Comparison of ENCODE assay signal across 17 cellular contexts in the genomic region with DNA sequence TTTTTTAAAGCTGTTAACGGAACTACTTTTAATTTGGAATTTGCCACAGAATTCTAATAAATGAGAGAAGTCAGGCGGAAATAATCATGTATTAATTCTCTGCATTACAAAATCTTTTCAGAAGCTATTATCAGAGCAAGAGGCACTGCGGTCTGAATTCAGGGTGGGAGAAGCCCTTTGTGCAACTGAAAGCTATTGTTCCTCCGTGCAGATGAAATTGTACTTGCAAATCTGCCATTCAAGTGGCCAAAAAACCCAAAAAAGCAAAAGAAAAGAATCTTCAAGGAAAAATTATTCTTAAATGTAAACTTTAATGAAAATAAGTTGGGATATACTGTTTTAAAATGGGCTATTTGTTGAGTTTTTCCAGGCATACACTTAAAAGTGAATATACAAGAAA.
DNase-seq lines count a peak whose midpoint lies in the region; ATAC-seq and TF ChIP-seq lines count a peak whose summit lies in the region.
"Had no signal": no experiment of that assay in that cellular context is flagged by ENCODE, and none has a peak within 500 bp of the region (broad histone marks: within the 10 kb centered on the region; RNA-seq: fewer than 3 reads in every experiment).

No MANE protein-coding gene starts in this region.

- 29 to 31% methylated on average over 4 of the region's 4 CpGs for whole genome bisulfite sequencing in sigmoid colon, 2 donors

- H3K4me1 Mint-ChIP-seq in T-helper 17 cell (peaks cover 16% of the 10 kb centered on the region), type B pancreatic cell (ENCODE audit: unreplicated experiment) (peaks cover 11% of the 10 kb centered on the region), osteocyte (ENCODE audit: unreplicated experiment) (peaks cover 14% of the 10 kb centered on the region)
- peaks cover 3 to 55% (median 43%) of the 10 kb centered on the region in 7 donors for H3K4me1 Mint-ChIP-seq in naive thymus-derived CD4-positive, alpha-beta T cell

- intact Hi-C loops in naive thymus-derived CD4-positive, alpha-beta T cell (cut with micrococcal nuclease), result loop anchor here (2.0 to 10.0 kb wide), 5 partner anchors 75 to 681 kb away; no protein-coding TSS in a partner anchor
- intact Hi-C loops in sigmoid colon (cut with DNase I), result no loop called here

- H3K9me3 ChIP-seq in T-helper 17 cell (ENCODE audit: control insufficient read depth, low read length, poor library complexity, severe bottlenecking) (no peaks in the 10 kb centered on the region), sigmoid colon (no peaks in the 10 kb centered on the region)
- no peaks in the 10 kb centered on the region for H3K9me3 ChIP-seq in naive thymus-derived CD4-positive, alpha-beta T cell (ENCODE audit: control insufficient read depth in 2 of 3, low read length in 3 of 3)
- H3K9me3 ChIP-seq: BLaER1 had no signal

- CTCF ChIA-PET in naive thymus-derived CD4-positive, alpha-beta T cell (lab: Charles Lee), result no interaction called here

- POLR2A ChIA-PET in naive thymus-derived CD4-positive, alpha-beta T cell (lab: Charles Lee), result no interaction called here

- ATAC-seq in T-helper 17 cell (no peak), SK-N-SH treated with all-trans-retinoic acid at 6 μM for 48 hours (no peak)
- ATAC-seq in naive thymus-derived CD4-positive, alpha-beta T cell, result no peak
- ATAC-seq: HCT116 had no signal

- no peak for TF ChIP-seq EP300 in sigmoid colon (IDR thresholded peaks at IDR 0.05)

- peaks cover 41% of the 10 kb centered on the region for H3K27me3 Mint-ChIP-seq in T-helper 17 cell
- peaks cover 37 to 64% (median 49%) of the 10 kb centered on the region in 5 donors for H3K27me3 Mint-ChIP-seq in naive thymus-derived CD4-positive, alpha-beta T cell
- peaks cover 69% of the 10 kb centered on the region for H3K27me3 Mint-ChIP-seq in type B pancreatic cell
- H3K27me3 Mint-ChIP-seq in osteocyte (ENCODE audit: unreplicated experiment), result peaks cover 56% of the 10 kb centered on the region

- no peak overlapping the region for H3K27ac Mint-ChIP-seq in T-helper 17 cell
- no peak overlapping the region for H3K27ac Mint-ChIP-seq in naive thymus-derived CD4-positive, alpha-beta T cell
- H3K27ac Mint-ChIP-seq in type B pancreatic cell, result no peak overlapping the region
- no peak overlapping the region for H3K27ac Mint-ChIP-seq in osteocyte (ENCODE audit: unreplicated experiment)

- H3K9me3 Mint-ChIP-seq in naive thymus-derived CD4-positive, alpha-beta T cell, result no peaks in the 10 kb centered on the region
- no peaks in the 10 kb centered on the region for H3K9me3 Mint-ChIP-seq in type B pancreatic cell
- H3K9me3 Mint-ChIP-seq in osteocyte (ENCODE audit: unreplicated experiment), result no peaks in the 10 kb centered on the region

- DNase-seq in NOMO-1 treated with DMSO at 0.1 percent for 48 hours (lab: John Stamatoyannopoulos, UW; ENCODE audit: unreplicated experiment) (peak; percentile 23), NOMO-1 treated with dmso at 0.1 percent for 144 hours (lab: John Stamatoyannopoulos, UW; ENCODE audit: unreplicated experiment) (no peak), T-helper 17 cell (no peak), type B pancreatic cell (ENCODE audit: extremely low spot score, unreplicated experiment) (no peak), osteocyte (ENCODE audit: extremely low spot score, unreplicated experiment) (no peak), sigmoid colon (no peak)
- DNase-seq in naive thymus-derived CD4-positive, alpha-beta T cell, result no peak
- DNase-seq: 8988T, IMR-90, NCI-H146, NCI-H2081 treated with DMSO at 0.1 percent for 48 hours, NCI-H446 treated with DMSO at 0.1 percent for 48 hours, NCI-H774, SHP77 had no signal

- TF ChIP-seq CTCF in type B pancreatic cell (conservative IDR thresholded peaks at IDR 0.05) (no peak), osteocyte (IDR thresholded peaks at IDR 0.05) (no peak), sigmoid colon (IDR thresholded peaks at IDR 0.05) (no peak)

- H3K36me3 ChIP-seq in naive thymus-derived CD4-positive, alpha-beta T cell (ENCODE audit: control insufficient read depth in 2 of 3, insufficient read depth in 3 of 3, low read length in 3 of 3), result no peaks in the 10 kb centered on the region
- no peaks in the 10 kb centered on the region for H3K36me3 ChIP-seq in sigmoid colon
- H3K36me3 ChIP-seq: BLaER1 had no signal

- H3K4me3 Mint-ChIP-seq in T-helper 17 cell (peak overlapping the region; percentile 25), type B pancreatic cell (peak overlapping the region; percentile 68), osteocyte (ENCODE audit: unreplicated experiment) (no peak overlapping the region)
- peak overlapping the region in 8 of 10 donors; percentile 16 to 80 (median 51) for H3K4me3 Mint-ChIP-seq in naive thymus-derived CD4-positive, alpha-beta T cell

- no peaks in the 10 kb centered on the region for H3K36me3 Mint-ChIP-seq in T-helper 17 cell (ENCODE audit: low read depth)
- H3K36me3 Mint-ChIP-seq in naive thymus-derived CD4-positive, alpha-beta T cell, result no peaks in the 10 kb centered on the region
- no peaks in the 10 kb centered on the region for H3K36me3 Mint-ChIP-seq in type B pancreatic cell
- no peaks in the 10 kb centered on the region for H3K36me3 Mint-ChIP-seq in osteocyte (ENCODE audit: unreplicated experiment)

- H3K27ac ChIP-seq in naive thymus-derived CD4-positive, alpha-beta T cell (ENCODE audit: low read depth, low read length), result no peak overlapping the region
- no peak overlapping the region for H3K27ac ChIP-seq in sigmoid colon
- H3K27ac ChIP-seq: BLaER1 had no signal

- peaks cover 16 to 45% of the 10 kb centered on the region in 2 donors for H3K27me3 ChIP-seq in naive thymus-derived CD4-positive, alpha-beta T cell (ENCODE audit: control insufficient read depth in 2 of 2, insufficient read depth in 2 of 2, low read length in 2 of 2)
- H3K27me3 ChIP-seq in sigmoid colon, result peaks cover 73 to 98% (median 91%) of the 10 kb centered on the region in 3 donors

- H3K4me1 ChIP-seq in naive thymus-derived CD4-positive, alpha-beta T cell (ENCODE audit: control insufficient read depth in 2 of 2, insufficient read depth in 2 of 2, low read length in 2 of 2), result peaks cover 0 to 49% of the 10 kb centered on the region in 2 donors
- peaks cover 0 to 63% (median 58%) of the 10 kb centered on the region in 4 donors for H3K4me1 ChIP-seq in sigmoid colon

- H3K4me3 ChIP-seq in naive thymus-derived CD4-positive, alpha-beta T cell (ENCODE audit: low read length), result no peak overlapping the region
- H3K4me3 ChIP-seq in sigmoid colon, result no peak overlapping the region
- H3K4me3 ChIP-seq: BLaER1 had no signal

- no peak for TF ChIP-seq POLR2A in sigmoid colon (IDR thresholded peaks at IDR 0.05)

TF ChIP-seq in SK-N-SH treated with all-trans-retinoic acid at 6 μM for 48 hours, 23 proteins besides CTCF, POLR2A, EP300 and RAD21:
- TF ChIP-seq BACH2 (CRISPR knock-in tag; IDR thresholded peaks at IDR 0.05; ENCODE audit: borderline replicate concordance) (no peak), ZNF8 (CRISPR knock-in tag; IDR thresholded peaks at IDR 0.05) (no peak), ZNF565 (CRISPR knock-in tag; conservative IDR thresholded peaks at IDR 0.05; ENCODE audit: low read depth) (no peak), TCF4 (CRISPR knock-in tag; IDR thresholded peaks at IDR 0.05; ENCODE audit: borderline replicate concordance) (no peak), ZNF70 (CRISPR knock-in tag; IDR thresholded peaks at IDR 0.05) (no peak), ZFP30 (CRISPR knock-in tag; IDR thresholded peaks at IDR 0.05) (no peak), ISL1 (CRISPR knock-in tag; IDR thresholded peaks at IDR 0.05) (no peak), SNAI2 (CRISPR knock-in tag; IDR thresholded peaks at IDR 0.05) (no peak)
- TF ChIP-seq, protein P1, sequence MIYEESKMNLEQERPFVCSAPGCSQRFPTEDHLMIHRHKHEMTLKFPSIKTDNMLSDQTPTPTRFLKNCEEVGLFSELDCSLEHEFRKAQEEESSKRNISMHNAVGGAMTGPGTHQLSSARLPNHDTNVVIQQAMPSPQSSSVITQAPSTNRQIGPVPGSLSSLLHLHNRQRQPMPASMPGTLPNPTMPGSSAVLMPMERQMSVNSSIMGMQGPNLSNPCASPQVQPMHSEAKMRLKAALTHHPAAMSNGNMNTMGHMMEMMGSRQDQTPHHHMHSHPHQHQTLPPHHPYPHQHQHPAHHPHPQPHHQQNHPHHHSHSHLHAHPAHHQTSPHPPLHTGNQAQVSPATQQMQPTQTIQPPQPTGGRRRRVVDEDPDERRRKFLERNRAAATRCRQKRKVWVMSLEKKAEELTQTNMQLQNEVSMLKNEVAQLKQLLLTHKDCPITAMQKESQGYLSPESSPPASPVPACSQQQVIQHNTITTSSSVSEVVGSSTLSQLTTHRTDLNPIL (CRISPR knock-in tag; IDR thresholded peaks at IDR 0.05; ENCODE audit: low read depth), result no peak
- TF ChIP-seq, protein P2, sequence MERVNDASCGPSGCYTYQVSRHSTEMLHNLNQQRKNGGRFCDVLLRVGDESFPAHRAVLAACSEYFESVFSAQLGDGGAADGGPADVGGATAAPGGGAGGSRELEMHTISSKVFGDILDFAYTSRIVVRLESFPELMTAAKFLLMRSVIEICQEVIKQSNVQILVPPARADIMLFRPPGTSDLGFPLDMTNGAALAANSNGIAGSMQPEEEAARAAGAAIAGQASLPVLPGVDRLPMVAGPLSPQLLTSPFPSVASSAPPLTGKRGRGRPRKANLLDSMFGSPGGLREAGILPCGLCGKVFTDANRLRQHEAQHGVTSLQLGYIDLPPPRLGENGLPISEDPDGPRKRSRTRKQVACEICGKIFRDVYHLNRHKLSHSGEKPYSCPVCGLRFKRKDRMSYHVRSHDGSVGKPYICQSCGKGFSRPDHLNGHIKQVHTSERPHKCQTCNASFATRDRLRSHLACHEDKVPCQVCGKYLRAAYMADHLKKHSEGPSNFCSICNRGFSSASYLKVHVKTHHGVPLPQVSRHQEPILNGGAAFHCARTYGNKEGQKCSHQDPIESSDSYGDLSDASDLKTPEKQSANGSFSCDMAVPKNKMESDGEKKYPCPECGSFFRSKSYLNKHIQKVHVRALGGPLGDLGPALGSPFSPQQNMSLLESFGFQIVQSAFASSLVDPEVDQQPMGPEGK (CRISPR knock-in tag; IDR thresholded peaks at IDR 0.05; ENCODE audit: borderline replicate concordance), result no peak
